Comparison of ENCODE assay signal across 1 cellular context in genomic region chr3:53753518-53754183, GRCh38.
TF ChIP-seq lines count a peak whose summit lies in the region.

No MANE protein-coding gene starts in this region.

TF ChIP-seq in GM23338, 12 proteins besides CTCF, POLR2A, EP300 and RAD21:
- TF ChIP-seq, protein P1, sequence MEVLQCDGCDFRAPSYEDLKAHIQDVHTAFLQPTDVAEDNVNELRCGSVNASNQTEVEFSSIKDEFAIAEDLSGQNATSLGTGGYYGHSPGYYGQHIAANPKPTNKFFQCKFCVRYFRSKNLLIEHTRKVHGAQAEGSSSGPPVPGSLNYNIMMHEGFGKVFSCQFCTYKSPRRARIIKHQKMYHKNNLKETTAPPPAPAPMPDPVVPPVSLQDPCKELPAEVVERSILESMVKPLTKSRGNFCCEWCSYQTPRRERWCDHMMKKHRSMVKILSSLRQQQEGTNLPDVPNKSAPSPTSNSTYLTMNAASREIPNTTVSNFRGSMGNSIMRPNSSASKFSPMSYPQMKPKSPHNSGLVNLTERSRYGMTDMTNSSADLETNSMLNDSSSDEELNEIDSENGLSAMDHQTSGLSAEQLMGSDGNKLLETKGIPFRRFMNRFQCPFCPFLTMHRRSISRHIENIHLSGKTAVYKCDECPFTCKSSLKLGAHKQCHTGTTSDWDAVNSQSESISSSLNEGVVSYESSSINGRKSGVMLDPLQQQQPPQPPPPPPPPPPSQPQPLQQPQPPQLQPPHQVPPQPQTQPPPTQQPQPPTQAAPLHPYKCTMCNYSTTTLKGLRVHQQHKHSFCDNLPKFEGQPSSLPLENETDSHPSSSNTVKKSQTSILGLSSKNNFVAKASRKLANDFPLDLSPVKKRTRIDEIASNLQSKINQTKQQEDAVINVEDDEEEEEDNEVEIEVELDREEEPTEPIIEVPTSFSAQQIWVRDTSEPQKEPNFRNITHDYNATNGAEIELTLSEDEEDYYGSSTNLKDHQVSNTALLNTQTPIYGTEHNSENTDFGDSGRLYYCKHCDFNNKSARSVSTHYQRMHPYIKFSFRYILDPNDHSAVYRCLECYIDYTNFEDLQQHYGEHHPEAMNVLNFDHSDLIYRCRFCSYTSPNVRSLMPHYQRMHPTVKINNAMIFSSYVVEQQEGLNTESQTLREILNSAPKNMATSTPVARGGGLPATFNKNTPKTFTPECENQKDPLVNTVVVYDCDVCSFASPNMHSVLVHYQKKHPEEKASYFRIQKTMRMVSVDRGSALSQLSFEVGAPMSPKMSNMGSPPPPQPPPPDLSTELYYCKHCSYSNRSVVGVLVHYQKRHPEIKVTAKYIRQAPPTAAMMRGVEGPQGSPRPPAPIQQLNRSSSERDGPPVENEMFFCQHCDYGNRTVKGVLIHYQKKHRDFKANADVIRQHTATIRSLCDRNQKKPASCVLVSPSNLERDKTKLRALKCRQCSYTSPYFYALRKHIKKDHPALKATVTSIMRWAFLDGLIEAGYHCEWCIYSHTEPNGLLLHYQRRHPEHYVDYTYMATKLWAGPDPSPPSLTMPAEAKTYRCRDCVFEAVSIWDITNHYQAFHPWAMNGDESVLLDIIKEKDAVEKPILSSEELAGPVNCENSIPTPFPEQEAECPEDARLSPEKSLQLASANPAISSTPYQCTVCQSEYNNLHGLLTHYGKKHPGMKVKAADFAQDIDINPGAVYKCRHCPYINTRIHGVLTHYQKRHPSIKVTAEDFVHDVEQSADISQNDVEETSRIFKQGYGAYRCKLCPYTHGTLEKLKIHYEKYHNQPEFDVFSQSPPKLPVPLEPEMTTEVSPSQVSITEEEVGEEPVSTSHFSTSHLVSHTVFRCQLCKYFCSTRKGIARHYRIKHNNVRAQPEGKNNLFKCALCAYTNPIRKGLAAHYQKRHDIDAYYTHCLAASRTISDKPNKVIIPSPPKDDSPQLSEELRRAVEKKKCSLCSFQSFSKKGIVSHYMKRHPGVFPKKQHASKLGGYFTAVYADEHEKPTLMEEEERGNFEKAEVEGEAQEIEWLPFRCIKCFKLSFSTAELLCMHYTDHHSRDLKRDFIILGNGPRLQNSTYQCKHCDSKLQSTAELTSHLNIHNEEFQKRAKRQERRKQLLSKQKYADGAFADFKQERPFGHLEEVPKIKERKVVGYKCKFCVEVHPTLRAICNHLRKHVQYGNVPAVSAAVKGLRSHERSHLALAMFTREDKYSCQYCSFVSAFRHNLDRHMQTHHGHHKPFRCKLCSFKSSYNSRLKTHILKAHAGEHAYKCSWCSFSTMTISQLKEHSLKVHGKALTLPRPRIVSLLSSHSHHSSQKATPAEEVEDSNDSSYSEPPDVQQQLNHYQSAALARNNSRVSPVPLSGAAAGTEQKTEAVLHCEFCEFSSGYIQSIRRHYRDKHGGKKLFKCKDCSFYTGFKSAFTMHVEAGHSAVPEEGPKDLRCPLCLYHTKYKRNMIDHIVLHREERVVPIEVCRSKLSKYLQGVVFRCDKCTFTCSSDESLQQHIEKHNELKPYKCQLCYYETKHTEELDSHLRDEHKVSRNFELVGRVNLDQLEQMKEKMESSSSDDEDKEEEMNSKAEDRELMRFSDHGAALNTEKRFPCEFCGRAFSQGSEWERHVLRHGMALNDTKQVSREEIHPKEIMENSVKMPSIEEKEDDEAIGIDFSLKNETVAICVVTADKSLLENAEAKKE (CRISPR knock-in tag; IDR thresholded peaks at IDR 0.05): no peak
- TF ChIP-seq ZNF331 (CRISPR knock-in tag; IDR thresholded peaks at IDR 0.05; ENCODE audit: low read depth): no peak
- no peak for TF ChIP-seq REST (IDR thresholded peaks at IDR 0.05; ENCODE audit: unreplicated experiment)
- TF ChIP-seq ZNF114 (CRISPR knock-in tag; IDR thresholded peaks at IDR 0.05): no peak
- no peak for TF ChIP-seq NANOG (IDR thresholded peaks at IDR 0.05; ENCODE audit: borderline replicate concordance)
- TF ChIP-seq JUNB (IDR thresholded peaks at IDR 0.05; ENCODE audit: unreplicated experiment): no peak
